ENCODE assay signal across 2 cellular contexts in genomic region chr1:35874115-35874514, GRCh38. TPM values are rescaled to one million over a fixed set of nuclear protein-coding genes. Genes with fewer than 3 reads are reported as not detected.
DNase-seq lines count a peak whose midpoint lies in the region; ATAC-seq, FAIRE-seq and TF ChIP-seq lines count a peak whose summit lies in the region.
"Not testable (repeated sequence)": the region's sequence is repeated elsewhere in the genome, so short reads cannot be mapped to it uniquely, and the experiment has no call there.

No MANE protein-coding gene starts in this region.

- POLR2A ChIA-PET in HepG2 (lab: Yijun Ruan, JAX), result not testable (repeated sequence)

- not testable (repeated sequence) for H3K4me2 ChIP-seq in HepG2 (ENCODE audit: low read depth, low read length)

- WGBS in HepG2 (ENCODE audit: low lambda C conversion rate), result 7% methylated on average over 4 of the region's 4 CpGs

- H3K9me3 Mint-ChIP-seq in central memory CD8-positive, alpha-beta T cell, result not testable (repeated sequence)

- not testable (repeated sequence) for H3K27me3 Mint-ChIP-seq in central memory CD8-positive, alpha-beta T cell

- in situ Hi-C loops in HepG2 (cut with HindIII; ENCODE audit: extremely low pct_ligation_motif_present, low pct_unique_long_range_greater_than_20kb), result not testable (repeated sequence)

- not testable (repeated sequence) for H3K4me3 ChIP-seq in HepG2 (replicated peaks in 1 of 3; ENCODE audit: insufficient read depth in 1 of 3, low read depth in 2 of 3, low read length in 3 of 3)

- FAIRE-seq in HepG2 (lab: Jason Lieb, UNC), result not testable (repeated sequence)

- not testable (repeated sequence) for TF ChIP-seq EP300 in HepG2 (IDR thresholded peaks at IDR 0.05; ENCODE audit: low read depth in 2 of 2, low read length in 2 of 2); HepG2 (CRISPR knock-in tag; IDR thresholded peaks at IDR 0.05; ENCODE audit: borderline replicate concordance)

- not testable (repeated sequence) for TF ChIP-seq CTCF in HepG2 (CRISPR knock-in tag; IDR thresholded peaks at IDR 0.05)

- intact Hi-C loops in HepG2 (cut with micrococcal nuclease; ENCODE audit: unreplicated experiment), result not testable (repeated sequence)

- not testable (repeated sequence) for H3K79me2 ChIP-seq in HepG2 (ENCODE audit: insufficient read depth, low read length)

- peaks cover 15% of the 10 kb centered on the region for H3K4me1 ChIP-seq in HepG2 (ENCODE audit: insufficient read depth, low read length)

- H3K9me3 ChIP-seq in HepG2 (ENCODE audit: low read length), result not testable (repeated sequence)

- CTCF ChIA-PET in HepG2 (lab: Yijun Ruan, JAX; ENCODE audit: low intra/inter-chr PET ratio, low total read pairs), result not testable (repeated sequence)

- TF ChIP-seq RAD21 in HepG2 (CRISPR knock-in tag; IDR thresholded peaks at IDR 0.05), result not testable (repeated sequence)

- H2AFZ ChIP-seq in HepG2 (ENCODE audit: low read length), result not testable (repeated sequence)

- H3K36me3 ChIP-seq in HepG2 (replicated peaks in 1 of 2; ENCODE audit: control insufficient read depth in 1 of 2, insufficient read depth in 2 of 2, low read length in 2 of 2), result not testable (repeated sequence)

- not testable (repeated sequence) for DNase-seq in central memory CD8-positive, alpha-beta T cell (ENCODE audit: low spot score in 2 of 2); HepG2 (ENCODE audit: low spot score)

- not testable (repeated sequence) for TF ChIP-seq POLR2A in HepG2 (IDR thresholded peaks at IDR 0.05; ENCODE audit: insufficient read depth in 1 of 2, low read depth in 2 of 2, low read length in 2 of 2)

- H3K27me3 ChIP-seq in HepG2 (ENCODE audit: control insufficient read depth in 1 of 2, insufficient read depth in 2 of 2, low read length in 2 of 2), result not testable (repeated sequence)

- H3K4me1 Mint-ChIP-seq in central memory CD8-positive, alpha-beta T cell, result not testable (repeated sequence)

- not testable (repeated sequence) for ATAC-seq in central memory CD8-positive, alpha-beta T cell (replicated peaks; ENCODE audit: extremely low read depth, poor library complexity, severe bottlenecking)
- ATAC-seq in HepG2, result peak; percentile 89

- not testable (repeated sequence) for H3K4me3 Mint-ChIP-seq in central memory CD8-positive, alpha-beta T cell

- not testable (repeated sequence) for H4K20me1 ChIP-seq in HepG2 (ENCODE audit: insufficient read depth, low read length)

- peak overlapping the region; percentile 16 for H3K27ac Mint-ChIP-seq in central memory CD8-positive, alpha-beta T cell (ENCODE audit: low read depth)

- not testable (repeated sequence) for H3K9ac ChIP-seq in HepG2 (ENCODE audit: insufficient read depth, low read depth, low read length)

- not testable (repeated sequence) for BruUV-seq in HepG2 (replicated peaks; lab: Mats Ljungman, UMichigan)

- H3K36me3 Mint-ChIP-seq in central memory CD8-positive, alpha-beta T cell (ENCODE audit: insufficient read depth), result not testable (repeated sequence)

- H3K27ac ChIP-seq in HepG2 (ENCODE audit: extremely low read length, insufficient read depth, low read length), result not testable (repeated sequence)

TF ChIP-seq in HepG2, 621 proteins besides CTCF, POLR2A, EP300 and RAD21 (continues in another document):
- peak; percentile 52; the same call in 1 of the 2 replicates for TF ChIP-seq SAP130 (CRISPR knock-in tag; IDR thresholded peaks at IDR 0.05; ENCODE audit: low read depth)
- TF ChIP-seq RXRB (CRISPR knock-in tag; IDR thresholded peaks at IDR 0.05; ENCODE audit: borderline replicate concordance), result peak; percentile 54; the same call in 1 of the 2 replicates
- TF ChIP-seq HDAC1 (CRISPR knock-in tag; IDR thresholded peaks at IDR 0.05), result peak; percentile 52; the same call in 1 of the 2 replicates
- peak; percentile 46; the same call in 1 of the 2 replicates for TF ChIP-seq ZMYM2 (CRISPR knock-in tag; IDR thresholded peaks at IDR 0.05)
- TF ChIP-seq NR2C2 (CRISPR knock-in tag; IDR thresholded peaks at IDR 0.05; ENCODE audit: borderline replicate concordance), result 0 out of 2 replicates have a peak, but pooled peaks have one; percentile 20
- TF ChIP-seq WIZ (CRISPR knock-in tag; IDR thresholded peaks at IDR 0.05), result peak; percentile 45; the same call in 1 of the 2 replicates
- TF ChIP-seq ZNF770 (CRISPR knock-in tag; IDR thresholded peaks at IDR 0.05), result peak; percentile 84
- TF ChIP-seq NR2F6 (IDR thresholded peaks at IDR 0.05), result peak; percentile 57
- TF ChIP-seq NR2F6 (CRISPR knock-in tag; IDR thresholded peaks at IDR 0.05), result peak; percentile 87

RNA-seq across cellular contexts. Expression of gene AGO1, which starts 8.9 kb away (rescaled TPM):
- total RNA-seq in HepG2 (2016; rRNA removed; fragmentation: Illumina TruSeq; extraction: Trizol), result 18.6 and 24.6 TPM in 2 replicates
- 2.3 and 2.6 TPM in 2 replicates for total RNA-seq in HepG2 (2016; cell fraction: cytosol; rRNA removed; fragmentation: Illumina TruSeq; extraction: Trizol; ENCODE audit: low read depth)
- total RNA-seq in HepG2 (2016; cell fraction: insoluble cytoplasmic fraction; rRNA removed; fragmentation: Illumina TruSeq; extraction: Trizol), result 17.7 and 19.0 TPM in 2 replicates
- total RNA-seq in HepG2 (2016; cell fraction: membrane; rRNA removed; fragmentation: Illumina TruSeq; extraction: Trizol), result 14.3 and 15.4 TPM in 2 replicates
- 13.4 and 15.9 TPM in 2 replicates for total RNA-seq in HepG2 (2016; cell fraction: nucleus; rRNA removed; fragmentation: Illumina TruSeq; extraction: Trizol)
- polyA plus RNA-seq in HepG2 (2011; rRNA removed), result 8.3 and 9.2 TPM in 2 replicates
- polyA plus RNA-seq in HepG2 (2011; cell fraction: cytosol; rRNA removed), result 6.9 and 7.6 TPM in 2 replicates
- polyA plus RNA-seq in HepG2 (2011; cell fraction: nucleus; rRNA removed), result 14.5 and 14.6 TPM in 2 replicates
- polyA plus RNA-seq in HepG2 (2012), result 6.5 and 8.6 TPM in 2 replicates
- polyA plus RNA-seq in HepG2 (2016; cell fraction: cytosol; fragmentation: Illumina TruSeq; extraction: Trizol; ENCODE audit: low read depth), result 1.6 and 1.7 TPM in 2 replicates
- polyA plus RNA-seq in HepG2 (2016; cell fraction: insoluble cytoplasmic fraction; fragmentation: Illumina TruSeq; extraction: Trizol; ENCODE audit: low read depth), result 10.9 and 13.4 TPM in 2 replicates
- 6.6 and 6.7 TPM in 2 replicates for polyA plus RNA-seq in HepG2 (2016; cell fraction: membrane; fragmentation: Illumina TruSeq; extraction: Trizol; ENCODE audit: low read depth)
- 12.8 and 14.3 TPM in 2 replicates for polyA plus RNA-seq in HepG2 (2016; cell fraction: nucleus; fragmentation: Illumina TruSeq; extraction: Trizol; ENCODE audit: insufficient read depth, low read depth)
- polyA minus RNA-seq in HepG2 (2011; rRNA and poly(A)+ RNA removed; ENCODE audit: low replicate concordance), result 34.4 and 42.3 TPM in 2 replicates
- 14.7 and 17.8 TPM in 2 replicates for polyA minus RNA-seq in HepG2 (2011; cell fraction: cytosol; rRNA and poly(A)+ RNA removed)
- 11.6 and 13.8 TPM in 2 replicates for polyA minus RNA-seq in HepG2 (2011; cell fraction: nucleus; rRNA and poly(A)+ RNA removed)

RNA-seq across cellular contexts. Expression of gene AGO3, which starts 56.8 kb away (rescaled TPM):
- 21.2 and 23.8 TPM in 2 replicates for total RNA-seq in HepG2 (2016; rRNA removed; fragmentation: Illumina TruSeq; extraction: Trizol)
- total RNA-seq in HepG2 (2016; cell fraction: cytosol; rRNA removed; fragmentation: Illumina TruSeq; extraction: Trizol; ENCODE audit: low read depth), result 18.8 and 19.1 TPM in 2 replicates
- 18.1 and 18.5 TPM in 2 replicates for total RNA-seq in HepG2 (2016; cell fraction: insoluble cytoplasmic fraction; rRNA removed; fragmentation: Illumina TruSeq; extraction: Trizol)
- 13.2 and 16.2 TPM in 2 replicates for total RNA-seq in HepG2 (2016; cell fraction: membrane; rRNA removed; fragmentation: Illumina TruSeq; extraction: Trizol)
- total RNA-seq in HepG2 (2016; cell fraction: nucleus; rRNA removed; fragmentation: Illumina TruSeq; extraction: Trizol), result 21.1 and 24.9 TPM in 2 replicates
- 18.3 and 27.1 TPM in 2 replicates for polyA plus RNA-seq in HepG2 (2011; rRNA removed)
- 8.7 and 8.8 TPM in 2 replicates for polyA plus RNA-seq in HepG2 (2011; cell fraction: cytosol; rRNA removed)
- polyA plus RNA-seq in HepG2 (2011; cell fraction: nucleus; rRNA removed), result 21.0 and 23.7 TPM in 2 replicates
- polyA plus RNA-seq in HepG2 (2012), result 7.9 and 8.4 TPM in 2 replicates
- polyA plus RNA-seq in HepG2 (2016; cell fraction: cytosol; fragmentation: Illumina TruSeq; extraction: Trizol; ENCODE audit: low read depth), result 3.3 and 5.3 TPM in 2 replicates
- 9.8 and 10.6 TPM in 2 replicates for polyA plus RNA-seq in HepG2 (2016; cell fraction: insoluble cytoplasmic fraction; fragmentation: Illumina TruSeq; extraction: Trizol; ENCODE audit: low read depth)
- polyA plus RNA-seq in HepG2 (2016; cell fraction: membrane; fragmentation: Illumina TruSeq; extraction: Trizol; ENCODE audit: low read depth), result 6.5 and 7.6 TPM in 2 replicates
- 18.1 and 18.8 TPM in 2 replicates for polyA plus RNA-seq in HepG2 (2016; cell fraction: nucleus; fragmentation: Illumina TruSeq; extraction: Trizol; ENCODE audit: insufficient read depth, low read depth)
- 99.7 and 150 TPM in 2 replicates for polyA minus RNA-seq in HepG2 (2011; rRNA and poly(A)+ RNA removed; ENCODE audit: low replicate concordance)
- 17.3 and 19.3 TPM in 2 replicates for polyA minus RNA-seq in HepG2 (2011; cell fraction: cytosol; rRNA and poly(A)+ RNA removed)
- polyA minus RNA-seq in HepG2 (2011; cell fraction: nucleus; rRNA and poly(A)+ RNA removed), result 61.3 and 78.4 TPM in 2 replicates
